ENCODE assay signal across 1 cellular context in genomic region chr13:42814868-42815267, GRCh38.
A peak's percentile ranks its signal among the peaks of the same experiment; 100 is the strongest.
TF ChIP-seq lines count a peak whose summit lies in the region.

No MANE protein-coding gene starts in this region.

TF ChIP-seq in HEK293, 187 proteins besides CTCF, POLR2A, EP300 and RAD21 (continued from another document and continues in another):
- TF ChIP-seq HIC1 (tag by site-specific recombination; IDR thresholded peaks at IDR 0.05) (peak; percentile 71), ZNF792 (tag by site-specific recombination; IDR thresholded peaks at IDR 0.05) (no peak), ZNF335 (tag by site-specific recombination; conservative IDR thresholded peaks at IDR 0.05) (no peak), INSM2 (tag by site-specific recombination; IDR thresholded peaks at IDR 0.05) (peak; percentile 68; the same call in 1 of the 2 replicates), ZNF223 (tag by site-specific recombination; IDR thresholded peaks at IDR 0.05) (no peak), ZNF391 (tag by site-specific recombination; IDR thresholded peaks at IDR 0.05; ENCODE audit: borderline replicate concordance, low read depth) (no peak), ZNF24 (tag by site-specific recombination; IDR thresholded peaks at IDR 0.05) (0 out of 2 replicates have a peak, but pooled peaks have one; percentile 16), ZBTB20 (tag by site-specific recombination; IDR thresholded peaks at IDR 0.05) (no peak), ZNF610 (tag by site-specific recombination; IDR thresholded peaks at IDR 0.05; ENCODE audit: borderline replicate concordance) (no peak), ZNF830 (tag by site-specific recombination; IDR thresholded peaks at IDR 0.05; ENCODE audit: low read depth) (no peak), ZNF645 (tag by site-specific recombination; IDR thresholded peaks at IDR 0.05) (no peak), ZIC2 (tag by site-specific recombination; IDR thresholded peaks at IDR 0.05) (no peak), ZNF174 (tag by site-specific recombination; IDR thresholded peaks at IDR 0.05) (no peak), GLIS1 (tag by site-specific recombination; IDR thresholded peaks at IDR 0.05) (no peak), ZNF521 (tag by site-specific recombination; IDR thresholded peaks at IDR 0.05) (no peak), ZNF426 (tag by site-specific recombination; IDR thresholded peaks at IDR 0.05) (no peak), ZNF629 (tag by site-specific recombination; IDR thresholded peaks at IDR 0.05) (peak; percentile 62), ZNF843 (tag by site-specific recombination; IDR thresholded peaks at IDR 0.05) (peak; percentile 88), ZBTB10 (tag by site-specific recombination; IDR thresholded peaks at IDR 0.05) (no peak), ZNF157 (tag by site-specific recombination; IDR thresholded peaks at IDR 0.05) (no peak), ZNF48 (tag by site-specific recombination; IDR thresholded peaks at IDR 0.05) (no peak), ZNF473 (tag by site-specific recombination; IDR thresholded peaks at IDR 0.05) (no peak), ZNF530 (tag by site-specific recombination; IDR thresholded peaks at IDR 0.05; ENCODE audit: low read depth) (no peak), ZBTB21 (tag by site-specific recombination; IDR thresholded peaks at IDR 0.05) (peak; percentile 62; the same call in 1 of the 2 replicates), GLI2 (tag by site-specific recombination; IDR thresholded peaks at IDR 0.05; ENCODE audit: borderline replicate concordance, low read depth) (peak; percentile 82), KLF7 (tag by site-specific recombination; IDR thresholded peaks at IDR 0.05; ENCODE audit: borderline replicate concordance) (no peak), ZNF311 (tag by site-specific recombination; IDR thresholded peaks at IDR 0.05; ENCODE audit: borderline replicate concordance) (no peak), ZNF624 (tag by site-specific recombination; IDR thresholded peaks at IDR 0.05) (no peak), ZSCAN23 (tag by site-specific recombination; IDR thresholded peaks at IDR 0.05) (no peak), ZNF302 (tag by site-specific recombination; IDR thresholded peaks at IDR 0.05; ENCODE audit: low read depth) (no peak), REST (tag by site-specific recombination; IDR thresholded peaks at IDR 0.05) (no peak), ZNF692 (tag by site-specific recombination; IDR thresholded peaks at IDR 0.05) (0 out of 2 replicates have a peak, but pooled peaks have one; percentile 25), OSR2 (tag by site-specific recombination; IDR thresholded peaks at IDR 0.05) (peak; percentile 61; the same call in 1 of the 2 replicates), ZNF175 (tag by site-specific recombination; IDR thresholded peaks at IDR 0.05) (no peak), ZNF10 (tag by site-specific recombination; IDR thresholded peaks at IDR 0.05) (peak; percentile 87)
- TF ChIP-seq, protein P1, sequence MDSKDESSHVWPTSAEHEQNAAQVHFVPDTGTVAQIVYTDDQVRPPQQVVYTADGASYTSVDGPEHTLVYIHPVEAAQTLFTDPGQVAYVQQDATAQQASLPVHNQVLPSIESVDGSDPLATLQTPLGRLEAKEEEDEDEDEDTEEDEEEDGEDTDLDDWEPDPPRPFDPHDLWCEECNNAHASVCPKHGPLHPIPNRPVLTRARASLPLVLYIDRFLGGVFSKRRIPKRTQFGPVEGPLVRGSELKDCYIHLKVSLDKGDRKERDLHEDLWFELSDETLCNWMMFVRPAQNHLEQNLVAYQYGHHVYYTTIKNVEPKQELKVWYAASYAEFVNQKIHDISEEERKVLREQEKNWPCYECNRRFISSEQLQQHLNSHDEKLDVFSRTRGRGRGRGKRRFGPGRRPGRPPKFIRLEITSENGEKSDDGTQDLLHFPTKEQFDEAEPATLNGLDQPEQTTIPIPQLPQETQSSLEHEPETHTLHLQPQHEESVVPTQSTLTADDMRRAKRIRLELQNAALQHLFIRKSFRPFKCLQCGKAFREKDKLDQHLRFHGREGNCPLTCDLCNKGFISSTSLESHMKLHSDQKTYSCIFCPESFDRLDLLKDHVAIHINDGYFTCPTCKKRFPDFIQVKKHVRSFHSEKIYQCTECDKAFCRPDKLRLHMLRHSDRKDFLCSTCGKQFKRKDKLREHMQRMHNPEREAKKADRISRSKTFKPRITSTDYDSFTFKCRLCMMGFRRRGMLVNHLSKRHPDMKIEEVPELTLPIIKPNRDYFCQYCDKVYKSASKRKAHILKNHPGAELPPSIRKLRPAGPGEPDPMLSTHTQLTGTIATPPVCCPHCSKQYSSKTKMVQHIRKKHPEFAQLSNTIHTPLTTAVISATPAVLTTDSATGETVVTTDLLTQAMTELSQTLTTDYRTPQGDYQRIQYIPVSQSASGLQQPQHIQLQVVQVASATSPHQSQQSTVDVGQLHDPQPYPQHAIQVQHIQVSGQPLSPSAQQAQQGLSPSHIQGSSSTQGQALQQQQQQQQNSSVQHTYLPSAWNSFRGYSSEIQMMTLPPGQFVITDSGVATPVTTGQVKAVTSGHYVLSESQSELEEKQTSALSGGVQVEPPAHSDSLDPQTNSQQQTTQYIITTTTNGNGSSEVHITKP (tag by site-specific recombination; IDR thresholded peaks at IDR 0.05), result no peak
- TF ChIP-seq, protein P2, sequence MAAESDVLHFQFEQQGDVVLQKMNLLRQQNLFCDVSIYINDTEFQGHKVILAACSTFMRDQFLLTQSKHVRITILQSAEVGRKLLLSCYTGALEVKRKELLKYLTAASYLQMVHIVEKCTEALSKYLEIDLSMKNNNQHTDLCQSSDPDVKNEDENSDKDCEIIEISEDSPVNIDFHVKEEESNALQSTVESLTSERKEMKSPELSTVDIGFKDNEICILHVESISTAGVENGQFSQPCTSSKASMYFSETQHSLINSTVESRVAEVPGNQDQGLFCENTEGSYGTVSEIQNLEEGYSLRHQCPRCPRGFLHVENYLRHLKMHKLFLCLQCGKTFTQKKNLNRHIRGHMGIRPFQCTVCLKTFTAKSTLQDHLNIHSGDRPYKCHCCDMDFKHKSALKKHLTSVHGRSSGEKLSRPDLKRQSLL (tag by site-specific recombination; IDR thresholded peaks at IDR 0.05), result no peak
- TF ChIP-seq, protein P3, sequence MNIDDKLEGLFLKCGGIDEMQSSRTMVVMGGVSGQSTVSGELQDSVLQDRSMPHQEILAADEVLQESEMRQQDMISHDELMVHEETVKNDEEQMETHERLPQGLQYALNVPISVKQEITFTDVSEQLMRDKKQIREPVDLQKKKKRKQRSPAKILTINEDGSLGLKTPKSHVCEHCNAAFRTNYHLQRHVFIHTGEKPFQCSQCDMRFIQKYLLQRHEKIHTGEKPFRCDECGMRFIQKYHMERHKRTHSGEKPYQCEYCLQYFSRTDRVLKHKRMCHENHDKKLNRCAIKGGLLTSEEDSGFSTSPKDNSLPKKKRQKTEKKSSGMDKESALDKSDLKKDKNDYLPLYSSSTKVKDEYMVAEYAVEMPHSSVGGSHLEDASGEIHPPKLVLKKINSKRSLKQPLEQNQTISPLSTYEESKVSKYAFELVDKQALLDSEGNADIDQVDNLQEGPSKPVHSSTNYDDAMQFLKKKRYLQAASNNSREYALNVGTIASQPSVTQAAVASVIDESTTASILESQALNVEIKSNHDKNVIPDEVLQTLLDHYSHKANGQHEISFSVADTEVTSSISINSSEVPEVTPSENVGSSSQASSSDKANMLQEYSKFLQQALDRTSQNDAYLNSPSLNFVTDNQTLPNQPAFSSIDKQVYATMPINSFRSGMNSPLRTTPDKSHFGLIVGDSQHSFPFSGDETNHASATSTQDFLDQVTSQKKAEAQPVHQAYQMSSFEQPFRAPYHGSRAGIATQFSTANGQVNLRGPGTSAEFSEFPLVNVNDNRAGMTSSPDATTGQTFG (tag by site-specific recombination; IDR thresholded peaks at IDR 0.05; ENCODE audit: borderline replicate concordance), result no peak
